Comparison of ENCODE assay signal across 19 cellular contexts in genomic region chr12:124049451-124050094, GRCh38.
"Had no signal": no experiment of that assay in that cellular context is flagged by ENCODE, and none has a peak within 500 bp of the region (broad histone marks: within the 10 kb centered on the region; RNA-seq: fewer than 3 reads in every experiment).

No MANE protein-coding gene starts in this region.

- H3K27me3 ChIP-seq: body of pancreas, cardiac muscle cell, foreskin keratinocyte, hepatocyte, tibial nerve had no signal

- H3K4me3 ChIP-seq: body of pancreas, cardiac muscle cell, hepatocyte, lung, tibial nerve had no signal

- H2AFZ ChIP-seq: hepatocyte had no signal

- DNase-seq: activated CD4-positive, alpha-beta T cell treated with anti-CD3 and anti-CD28 coated beads for 4 hours; activated CD4-positive, alpha-beta T cell treated with anti-CD3 and anti-CD28 coated beads, Interleukin-2, amount 50 U/mL, for 48 hours; activated CD4-positive, CD25-positive, alpha-beta regulatory T cell; activated CD8-positive, alpha-beta memory T cell treated with anti-CD3 and anti-CD28 coated beads, Interleukin-2, amount 50 U/mL, for 48 hours; activated naive CD4-positive, alpha-beta T cell treated with anti-CD3 and anti-CD28 coated beads for 36 hours; activated naive CD8-positive, alpha-beta T cell treated with anti-CD3 and anti-CD28 coated beads, Interleukin-2, amount 10 ng/mL, durations not matched to agents 7 days and 5 days; activated T-cell treated with anti-CD3 and anti-CD28 coated beads, Interleukin-2, amount 50 U/mL, for 48 hours; body of pancreas; effector CD4-positive, alpha-beta T cell; foreskin keratinocyte; naive B cell; occipital lobe; posterior cingulate gyrus; stimulated activated CD4-positive, alpha-beta T cell treated with anti-CD3 and anti-CD28 coated beads, Interleukin-12 subunit alpha, Interleukin-12 subunit beta, amount 100 ng/mL, for 4 hours had no signal

- H3K9me3 ChIP-seq: body of pancreas had no signal

- ATAC-seq: body of pancreas, foreskin keratinocyte had no signal

- H3K4me1 ChIP-seq: foreskin keratinocyte had no signal

- H3K4me2 ChIP-seq: hepatocyte had no signal

- H3K36me3 ChIP-seq: cardiac muscle cell had no signal

- H3K27ac ChIP-seq: body of pancreas, cardiac muscle cell, foreskin keratinocyte, hepatocyte, tibial nerve had no signal

- H3K79me2 ChIP-seq: hepatocyte had no signal

- FAIRE-seq: endometrium had no signal
